ENCODE assay signal across 12 cellular contexts in genomic region chr1:26165126-26165892, GRCh38. TPM values are rescaled to one million over a fixed set of nuclear protein-coding genes. Genes with fewer than 3 reads are reported as not detected.
DNase-seq lines count a peak whose midpoint lies in the region; ATAC-seq and TF ChIP-seq lines count a peak whose summit lies in the region.
"Had no signal": no experiment of that assay in that cellular context is flagged by ENCODE, and none has a peak within 500 bp of the region (broad histone marks: within the 10 kb centered on the region; RNA-seq: fewer than 3 reads in every experiment).

No MANE protein-coding gene starts in this region.

- H3K4me3 ChIP-seq in KMS-11 (IDR thresholded peaks at IDR 0.05; ENCODE audit: insufficient read depth, low read depth, low read length) (no peak overlapping the region), ectodermal cell (ENCODE audit: insufficient read depth, low read depth, low read length) (peak overlapping the region; percentile 10)

- H3K4me2 ChIP-seq in KMS-11 = peak overlapping the region; percentile 44

- no peaks in the 10 kb centered on the region for H3K9me3 Mint-ChIP-seq in T-helper 2 cell treated with Interferon-gamma antibody and Interleukin-4, amounts not matched to agents 5 μg/mL and 100 μg/mL, for 36 hours
- no peaks in the 10 kb centered on the region for H3K9me3 Mint-ChIP-seq in nephron

- no peaks in the 10 kb centered on the region for H3K9me3 ChIP-seq in ectodermal cell (ENCODE audit: control insufficient read depth, low read length)

- peaks cover 56% of the 10 kb centered on the region for H3K27me3 ChIP-seq in KMS-11 (ENCODE audit: insufficient read depth, low read depth)
- peaks cover 59% of the 10 kb centered on the region for H3K27me3 ChIP-seq in ectodermal cell (ENCODE audit: control insufficient read depth, insufficient read depth, low read length, poor library complexity, severe bottlenecking)
- H3K27me3 ChIP-seq: dorsolateral prefrontal cortex had no signal

- H3K36me3 ChIP-seq in KMS-11 (ENCODE audit: insufficient read depth) = no peaks in the 10 kb centered on the region
- no peaks in the 10 kb centered on the region for H3K36me3 ChIP-seq in ectodermal cell (ENCODE audit: control insufficient read depth, insufficient read depth, low read length)

- no peaks in the 10 kb centered on the region for H4K20me1 ChIP-seq in KMS-11 (ENCODE audit: insufficient read depth)

- H3K4me3 Mint-ChIP-seq in T-helper 2 cell treated with Interferon-gamma antibody and Interleukin-4, amounts not matched to agents 5 μg/mL and 100 μg/mL, for 36 hours = peak overlapping the region; percentile 42
- H3K4me3 Mint-ChIP-seq in nephron = peak overlapping the region; percentile 68 to 83 (median 78)

- ATAC-seq in GM21390 (IDR thresholded peaks at IDR 0.05; ENCODE audit: unreplicated experiment) = no peak
- ATAC-seq in GM19395 (IDR thresholded peaks at IDR 0.05; ENCODE audit: unreplicated experiment) = no peak

- H3K79me2 ChIP-seq in KMS-11 (ENCODE audit: insufficient read depth, low read depth) = no peaks in the 10 kb centered on the region

- no peak for DNase-seq in T-helper 2 cell treated with Interferon-gamma antibody and Interleukin-4, amounts not matched to agents 5 μg/mL and 100 μg/mL, for 36 hours (ENCODE audit: low spot score)
- DNase-seq in T-helper 2 cell = no peak
- DNase-seq in HEK293T (ENCODE audit: extremely low spot score) = no peak
- DNase-seq: amniotic stem cell, NCI-H226 had no signal

- peaks cover 40% of the 10 kb centered on the region for H3K27me3 Mint-ChIP-seq in T-helper 2 cell treated with Interferon-gamma antibody and Interleukin-4, amounts not matched to agents 5 μg/mL and 100 μg/mL, for 36 hours (ENCODE audit: low read depth)
- H3K27me3 Mint-ChIP-seq in nephron (ENCODE audit: low read depth) = peaks cover 18% of the 10 kb centered on the region

- POLR2A ChIA-PET in HEK293T (lab: Yijun Ruan, JAX) = no interaction called here

- H3K4me1 ChIP-seq in KMS-11 (ENCODE audit: low read depth, poor library complexity, severe bottlenecking) (peaks cover 26% of the 10 kb centered on the region), ectodermal cell (ENCODE audit: control insufficient read depth, insufficient read depth, low read length) (peaks cover 43% of the 10 kb centered on the region)

- H3K36me3 Mint-ChIP-seq in T-helper 2 cell treated with Interferon-gamma antibody and Interleukin-4, amounts not matched to agents 5 μg/mL and 100 μg/mL, for 36 hours (ENCODE audit: low read depth) = no peaks in the 10 kb centered on the region
- H3K36me3 Mint-ChIP-seq in nephron (ENCODE audit: low read depth) = no peaks in the 10 kb centered on the region

- no peak for TF ChIP-seq CTCF in KMS-11 (conservative IDR thresholded peaks at IDR 0.05; ENCODE audit: low read depth, low read length)
- no peak for TF ChIP-seq CTCF in nephron (IDR thresholded peaks at IDR 0.05; ENCODE audit: unreplicated experiment in 3 of 3)

- H3K9ac ChIP-seq in KMS-11 = no peak overlapping the region

- no peak overlapping the region for H3K27ac Mint-ChIP-seq in T-helper 2 cell treated with Interferon-gamma antibody and Interleukin-4, amounts not matched to agents 5 μg/mL and 100 μg/mL, for 36 hours
- H3K27ac Mint-ChIP-seq in nephron = peak overlapping the region; percentile 19 to 87 (median 76)

- 57 to 58% methylated on average over 13 of the region's 13 CpGs for WGBS in ectodermal cell, 2 experiments

- CTCF ChIA-PET in HEK293T (lab: Yijun Ruan, JAX) = interaction anchor here (0.6 to 1.0 kb wide), 3 partner anchors 147 to 252 kb away, joined by 3 to 4 read pairs (median 3); no protein-coding TSS in a partner anchor

- H2AFZ ChIP-seq in KMS-11 (ENCODE audit: low read depth) = no peak overlapping the region

- peaks cover 23% of the 10 kb centered on the region for H3K4me1 Mint-ChIP-seq in T-helper 2 cell treated with Interferon-gamma antibody and Interleukin-4, amounts not matched to agents 5 μg/mL and 100 μg/mL, for 36 hours (ENCODE audit: low read depth)
- peaks cover 31% of the 10 kb centered on the region for H3K4me1 Mint-ChIP-seq in nephron

- no peak overlapping the region for H3K27ac ChIP-seq in KMS-11
- H3K27ac ChIP-seq in ectodermal cell (ENCODE audit: insufficient read depth, low read depth, low read length, poor library complexity, severe bottlenecking) = no peak overlapping the region

TF ChIP-seq in HEK293T, 16 proteins besides CTCF, POLR2A, EP300 and RAD21:
- TF ChIP-seq TARDBP (IDR thresholded peaks at IDR 0.05) = no peak
- TF ChIP-seq PKNOX1 (IDR thresholded peaks at IDR 0.05) = no peak
- TF ChIP-seq L3MBTL2 (conservative IDR thresholded peaks at IDR 0.05) = no peak
- TF ChIP-seq ARNT (IDR thresholded peaks at IDR 0.05) = no peak
- no peak for TF ChIP-seq SUZ12 (IDR thresholded peaks at IDR 0.05)
- TF ChIP-seq SP1 (IDR thresholded peaks at IDR 0.05) = no peak
- no peak for TF ChIP-seq FOXM1 (IDR thresholded peaks at IDR 0.05; ENCODE audit: borderline replicate concordance)
- TF ChIP-seq LEF1 (IDR thresholded peaks at IDR 0.05; ENCODE audit: borderline replicate concordance) = no peak
- TF ChIP-seq FOXA1 (IDR thresholded peaks at IDR 0.05) = no peak
- TF ChIP-seq ZNF384 (IDR thresholded peaks at IDR 0.05) = no peak
- TF ChIP-seq NFRKB (IDR thresholded peaks at IDR 0.05) = no peak
- TF ChIP-seq CTBP1 (IDR thresholded peaks at IDR 0.05; ENCODE audit: borderline replicate concordance) = no peak
- no peak for TF ChIP-seq HDGF (IDR thresholded peaks at IDR 0.05; ENCODE audit: borderline replicate concordance)
- TF ChIP-seq BHLHE40 (IDR thresholded peaks at IDR 0.05; ENCODE audit: borderline replicate concordance) = no peak
- TF ChIP-seq FOXK2 (IDR thresholded peaks at IDR 0.05) = no peak
- no peak for TF ChIP-seq ELF4 (IDR thresholded peaks at IDR 0.05)

RNA-seq across cellular contexts. Expression of gene C1orf232, which starts 3.5 kb away (rescaled TPM):
- not detected for polyA plus RNA-seq in ectodermal cell (2013, experiment 1 of 4)
- 0.71 TPM for polyA plus RNA-seq in ectodermal cell (2013, experiment 2 of 4)
- not detected for polyA plus RNA-seq in ectodermal cell (2013, experiment 3 of 4)
- polyA plus RNA-seq in ectodermal cell (2013, experiment 4 of 4) = 0.97 TPM
- polyA plus RNA-seq: urinary bladder had no signal

RNA-seq across cellular contexts. Expression of gene ZNF593, which starts 4.4 kb away (rescaled TPM):
- polyA plus RNA-seq in ectodermal cell (2013, experiment 1 of 4) = 33.2 TPM
- polyA plus RNA-seq in ectodermal cell (2013, experiment 2 of 4) = 35.5 TPM
- 26.1 TPM for polyA plus RNA-seq in ectodermal cell (2013, experiment 3 of 4)
- 25.0 TPM for polyA plus RNA-seq in ectodermal cell (2013, experiment 4 of 4)

RNA-seq across cellular contexts. Expression of gene ZNF593OS, which starts 6.3 kb away (rescaled TPM):
- 7.4 TPM for polyA plus RNA-seq in ectodermal cell (2013, experiment 1 of 4)
- polyA plus RNA-seq in ectodermal cell (2013, experiment 2 of 4) = 10.7 TPM
- polyA plus RNA-seq in ectodermal cell (2013, experiment 3 of 4) = 5.2 TPM
- 8.1 TPM for polyA plus RNA-seq in ectodermal cell (2013, experiment 4 of 4)

RNA-seq across cellular contexts. Expression of gene FAM110D, which starts 6.4 kb away (rescaled TPM):
- polyA plus RNA-seq in ectodermal cell (2013, experiment 1 of 4) = 0.57 TPM
- polyA plus RNA-seq in ectodermal cell (2013, experiment 2 of 4) = 0.59 TPM
- polyA plus RNA-seq in ectodermal cell (2013, experiment 3 of 4) = 0.48 TPM
- polyA plus RNA-seq in ectodermal cell (2013, experiment 4 of 4) = 0.57 TPM

RNA-seq across cellular contexts. Expression of gene CNKSR1, which starts 12.0 kb away (rescaled TPM):
- polyA plus RNA-seq in ectodermal cell (2013, experiment 1 of 4) = 18.1 TPM
- polyA plus RNA-seq in ectodermal cell (2013, experiment 2 of 4) = 17.3 TPM
- polyA plus RNA-seq in ectodermal cell (2013, experiment 3 of 4) = 12.7 TPM
- 11.6 TPM for polyA plus RNA-seq in ectodermal cell (2013, experiment 4 of 4)
